Comparison of ENCODE assay signal across 19 cellular contexts in the genomic region with DNA sequence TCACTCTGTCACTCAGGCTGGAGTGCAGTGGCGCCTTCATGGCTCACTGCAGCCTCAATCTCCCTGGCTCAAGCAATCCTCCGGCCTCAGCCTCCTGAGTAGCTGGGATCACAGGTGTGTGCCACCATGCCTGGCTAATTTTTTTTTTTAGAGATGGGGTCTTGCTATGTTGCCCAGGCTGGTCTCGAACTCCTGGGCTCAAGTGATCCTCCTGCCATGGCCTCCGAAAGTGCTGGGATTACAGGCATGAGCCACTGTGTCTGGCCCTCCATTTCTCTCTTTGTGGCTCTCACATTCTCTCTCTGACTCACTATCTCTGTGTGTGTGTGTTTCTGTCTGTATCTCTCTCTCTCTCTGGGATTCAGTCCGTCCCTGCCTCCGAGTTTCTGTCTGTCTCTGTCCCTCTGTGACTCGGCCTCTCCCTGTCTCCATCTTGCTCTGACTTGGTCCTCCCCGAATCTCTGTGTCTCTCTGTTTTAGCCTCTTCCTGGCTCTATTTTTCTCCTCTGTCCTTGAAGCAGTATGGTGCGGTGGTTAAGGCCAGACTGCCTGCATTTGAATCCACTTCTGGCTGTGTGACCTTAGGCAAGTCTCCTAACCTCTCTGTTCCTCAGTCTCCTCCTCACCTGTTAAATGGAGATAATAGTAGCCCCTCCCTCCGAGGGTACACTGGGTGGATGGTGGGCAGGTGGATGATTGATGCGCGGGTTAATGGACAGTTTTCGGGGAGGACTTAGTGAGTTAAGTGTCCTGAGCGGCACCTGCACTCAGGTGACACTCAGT. TPM values are rescaled to one million over a fixed set of nuclear protein-coding genes. Genes with fewer than 3 reads are reported as not detected.
DNase-seq lines count a peak whose midpoint lies in the region; ATAC-seq, FAIRE-seq and TF ChIP-seq lines count a peak whose summit lies in the region.
"Had no signal": no experiment of that assay in that cellular context is flagged by ENCODE, and none has a peak within 500 bp of the region (broad histone marks: within the 10 kb centered on the region; RNA-seq: fewer than 3 reads in every experiment).

No MANE protein-coding gene starts in this region.

- DNase-seq in A549 (ENCODE audit: low read depth in 1 of 2, low spot score in 1 of 2), result no peak
- no peak for DNase-seq in GM23338 (ENCODE audit: low spot score)
- no peak for DNase-seq in WTC11 (ENCODE audit: low spot score)
- peak; percentile 3 for DNase-seq in lower lobe of right lung
- DNase-seq in LoVo (ENCODE audit: low spot score), result no peak
- no peak for DNase-seq in SW480 (ENCODE audit: low spot score)
- no peak for DNase-seq in CD4-positive, alpha-beta T cell
- DNase-seq: 8988T; ACHN; Calu3; CD4-positive, CD25-positive, alpha-beta regulatory T cell; DMS 273 treated with DMSO at 0.1 percent for 48 hours; KG1 had no signal

- H3K4me1 Mint-ChIP-seq in GM23338 (peaks cover 10% of the 10 kb centered on the region; the same call in 2 of the 3 replicates), WTC11 (0 out of 2 replicates have a peak, but pooled peaks cover 4% of the 10 kb centered on the region)
- no peaks in the 10 kb centered on the region for H3K4me1 Mint-ChIP-seq in CD4-positive, alpha-beta T cell (ENCODE audit: low read depth)
- H3K4me1 Mint-ChIP-seq: CD4-positive, CD25-positive, alpha-beta regulatory T cell had no signal

- intact Hi-C loops in lower lobe of right lung (cut with DNase I), result no loop called here
- intact Hi-C loops in CD4-positive, alpha-beta T cell (cut with DNase I, micrococcal nuclease), result no loop called here

- TF ChIP-seq EP300 in A549 (IDR thresholded peaks at IDR 0.05), result no peak

- ATAC-seq in A549, result no peak
- ATAC-seq in GM23338, result no peak
- no peak for ATAC-seq in WTC11
- no peak for ATAC-seq in lower lobe of right lung
- ATAC-seq in HG03280 (IDR thresholded peaks at IDR 0.05; ENCODE audit: unreplicated experiment), result no peak
- ATAC-seq in CD4-positive, alpha-beta T cell (ENCODE audit: poor library complexity), result no peak
- ATAC-seq: GM12878, HCT116 had no signal

- no peak for TF ChIP-seq CTCF in A549 (IDR thresholded peaks at IDR 0.05)
- no peak for TF ChIP-seq CTCF in GM23338 (conservative IDR thresholded peaks at IDR 0.05; ENCODE audit: low read depth in 2 of 2)
- no peak for TF ChIP-seq CTCF in WTC11 (IDR thresholded peaks at IDR 0.05)
- TF ChIP-seq CTCF in lower lobe of right lung (IDR thresholded peaks at IDR 0.05), result no peak
- TF ChIP-seq CTCF in CD4-positive, alpha-beta T cell (IDR thresholded peaks at IDR 0.05), result no peak

- H3K9me3 ChIP-seq in A549, result no peaks in the 10 kb centered on the region
- no peaks in the 10 kb centered on the region for H3K9me3 ChIP-seq in lower lobe of right lung
- H3K9me3 ChIP-seq in CD4-positive, alpha-beta T cell (ENCODE audit: control insufficient read depth, low read length), result no peaks in the 10 kb centered on the region
- H3K9me3 ChIP-seq: BLaER1 treated with 17β-estradiol and CSF1 and Interleukin-3, amounts not matched to agents 10 nM and 100 nM had no signal

- H3K27ac ChIP-seq in A549, result no peak overlapping the region
- no peak overlapping the region for H3K27ac ChIP-seq in GM23338 (ENCODE audit: low read depth)
- H3K27ac ChIP-seq in lower lobe of right lung, result no peak overlapping the region
- no peak overlapping the region for H3K27ac ChIP-seq in CD4-positive, alpha-beta T cell (ENCODE audit: low read depth, low read length)
- H3K27ac ChIP-seq: BLaER1 treated with 17β-estradiol and CSF1 and Interleukin-3, amounts not matched to agents 10 nM and 100 nM had no signal

- H3K27me3 ChIP-seq in GM23338 (ENCODE audit: insufficient read depth), result no peaks in the 10 kb centered on the region; the same call in 1 of the 2 replicates
- H3K27me3 ChIP-seq in lower lobe of right lung (ENCODE audit: low read depth), result peaks cover 33% of the 10 kb centered on the region
- peaks cover 33% of the 10 kb centered on the region for H3K27me3 ChIP-seq in CD4-positive, alpha-beta T cell (ENCODE audit: control insufficient read depth, insufficient read depth, low read length)

- TF ChIP-seq POLR2A in A549 (IDR thresholded peaks at IDR 0.05; ENCODE audit: low read length), result no peak

- H3K4me3 ChIP-seq in A549 (no peak overlapping the region), GM23338 (no peak overlapping the region), lower lobe of right lung (no peak overlapping the region)
- H3K4me3 ChIP-seq: BLaER1 treated with 17β-estradiol and CSF1 and Interleukin-3, amounts not matched to agents 10 nM and 100 nM; GM12878 had no signal

- peaks cover 4% of the 10 kb centered on the region; the same call in 2 of the 3 replicates for H3K9me3 Mint-ChIP-seq in GM23338
- no peaks in the 10 kb centered on the region for H3K9me3 Mint-ChIP-seq in WTC11
- no peaks in the 10 kb centered on the region for H3K9me3 Mint-ChIP-seq in CD4-positive, alpha-beta T cell

- H4K20me1 ChIP-seq in GM23338 (replicated peaks; ENCODE audit: insufficient read depth), result no peaks in the 10 kb centered on the region

- H3K36me3 Mint-ChIP-seq in GM23338 (ENCODE audit: low read depth), result peaks cover 7% of the 10 kb centered on the region
- peaks cover 2% of the 10 kb centered on the region for H3K36me3 Mint-ChIP-seq in WTC11
- no peaks in the 10 kb centered on the region for H3K36me3 Mint-ChIP-seq in CD4-positive, alpha-beta T cell (ENCODE audit: low read depth)

- FAIRE-seq in A549 (lab: Jason Lieb, UNC), result no peak
- FAIRE-seq: GM12878, GM19239, H54 had no signal

- no peak overlapping the region for H3K27ac Mint-ChIP-seq in GM23338
- no peak overlapping the region for H3K27ac Mint-ChIP-seq in WTC11
- H3K27ac Mint-ChIP-seq in CD4-positive, alpha-beta T cell, result no peak overlapping the region
- H3K27ac Mint-ChIP-seq: CD4-positive, CD25-positive, alpha-beta regulatory T cell had no signal

- peak overlapping the region; percentile 47; the same call in 2 of the 3 replicates for H3K4me3 Mint-ChIP-seq in GM23338
- H3K4me3 Mint-ChIP-seq in WTC11, result peak overlapping the region; percentile 31; the same call in 1 of the 2 replicates
- no peak overlapping the region for H3K4me3 Mint-ChIP-seq in CD4-positive, alpha-beta T cell

- 83% methylated on average over 14 of the region's 14 CpGs for WGBS in A549 (ENCODE audit: missing lambda C conversion rate)

- H3K9me2 ChIP-seq in GM23338 (ENCODE audit: insufficient read depth), result no peaks in the 10 kb centered on the region

- no peak overlapping the region for H2AFZ ChIP-seq in GM23338

- H3K79me2 ChIP-seq in GM23338 (replicated peaks; ENCODE audit: insufficient read depth), result no peaks in the 10 kb centered on the region

- H3K4me1 ChIP-seq in A549 (no peaks in the 10 kb centered on the region), GM23338 (ENCODE audit: insufficient read depth) (peaks cover 11% of the 10 kb centered on the region), lower lobe of right lung (no peaks in the 10 kb centered on the region)
- H3K4me1 ChIP-seq: BLaER1 treated with 17β-estradiol and CSF1 and Interleukin-3, amounts not matched to agents 10 nM and 100 nM had no signal

- H3K36me3 ChIP-seq in GM23338 (ENCODE audit: insufficient read depth), result no peaks in the 10 kb centered on the region; the same call in 1 of the 2 replicates
- H3K36me3 ChIP-seq in lower lobe of right lung, result no peaks in the 10 kb centered on the region
- H3K36me3 ChIP-seq: BLaER1 treated with 17β-estradiol and CSF1 and Interleukin-3, amounts not matched to agents 10 nM and 100 nM had no signal

- POLR2A ChIA-PET in A549 (lab: Yijun Ruan, JAX), result no interaction called here
- POLR2A ChIA-PET in WTC11 (lab: Charles Lee), result no interaction called here
- POLR2A ChIA-PET in CD4-positive, alpha-beta T cell (lab: Charles Lee), result no interaction called here

- TF ChIP-seq RAD21 in A549 (conservative IDR thresholded peaks at IDR 0.05 in 1 of 2, IDR thresholded peaks at IDR 0.05 in 1 of 2), result no peak

- H3K27me3 Mint-ChIP-seq in GM23338 (ENCODE audit: insufficient read depth, low read depth, poor library complexity) (peaks cover 31% of the 10 kb centered on the region), WTC11 (ENCODE audit: low read depth) (peaks cover 14% of the 10 kb centered on the region)
- H3K27me3 Mint-ChIP-seq in CD4-positive, alpha-beta T cell, result peaks cover 60% of the 10 kb centered on the region

- H3F3A ChIP-seq in GM23338 (replicated peaks; ENCODE audit: low read depth), result peaks cover 3% of the 10 kb centered on the region; the same call in 1 of the 2 replicates

- CTCF ChIA-PET in A549 (lab: Yijun Ruan, JAX) (no interaction called here), WTC11 (lab: Charles Lee) (no interaction called here)
- CTCF ChIA-PET in CD4-positive, alpha-beta T cell (lab: Charles Lee), result no interaction called here

- H3K4me2 ChIP-seq in A549 (no peak overlapping the region), GM23338 (no peak overlapping the region)
- H3K4me2 ChIP-seq: BLaER1 treated with 17β-estradiol and CSF1 and Interleukin-3, amounts not matched to agents 10 nM and 100 nM had no signal

TF ChIP-seq in A549, 52 proteins besides CTCF, POLR2A, EP300 and RAD21 (continues in another document):
- peak; percentile 70 for TF ChIP-seq ZFP36 (IDR thresholded peaks at IDR 0.05; ENCODE audit: borderline replicate concordance, partially characterized antibody)

TF ChIP-seq in WTC11, 78 proteins besides CTCF, POLR2A, EP300 and RAD21:
- TF ChIP-seq ZNF121 (CRISPR knock-in tag; IDR thresholded peaks at IDR 0.05) (peak; percentile 79; the same call in 1 of the 2 replicates), FOXJ3 (CRISPR knock-in tag; IDR thresholded peaks at IDR 0.05; ENCODE audit: borderline replicate concordance) (no peak)

RNA-seq across cellular contexts. Expression of gene MEIS3, which starts 11.0 kb away (rescaled TPM):
- polyA plus RNA-seq in A549 (2011; rRNA removed) (16.5 and 19.2 TPM in 2 replicates), A549 (2017; fragmentation: RNase III; extraction: RNeasy Plus Mini Kit Qiagen cat#74134 plus additional on column Dnase treatment) (21.8 to 31.4 TPM (median 27.1 TPM) in 3 replicates), GM23338 (2016; fragmentation: Nextera tagmentation; extraction: Ambion mirVana) (20.6 and 20.8 TPM in 2 replicates)
- 18.7 and 23.4 TPM in 2 replicates for polyA plus RNA-seq in A549 (2012; cell fraction: cytosol; rRNA removed)
- 44.0 and 54.8 TPM in 2 replicates for polyA plus RNA-seq in A549 (2012; cell fraction: nucleus; rRNA removed)
- polyA minus RNA-seq in A549 (2011; rRNA and poly(A)+ RNA removed), result 26.1 and 39.1 TPM in 2 replicates
- 33.7 and 40.7 TPM in 2 replicates for total RNA-seq in GM23338 (2014; rRNA removed; shearing (Covaris generic))
- total RNA-seq in WTC11 (2021) (38.5 to 51.1 TPM (median 48.4 TPM) in 3 replicates), lower lobe of right lung (5.3 TPM)
- total RNA-seq in CD4-positive, alpha-beta T cell, result under 1 TPM in 1 of 2 experiments, not detected in 1; 0.47 TPM
- total RNA-seq: CD4-positive, CD25-positive, alpha-beta regulatory T cell; GM12878 had no signal

RNA-seq across cellular contexts. Expression of gene DHX34, which starts 59.2 kb away (rescaled TPM):
- polyA plus RNA-seq in A549 (2011; rRNA removed) (12.4 and 14.4 TPM in 2 replicates), A549 (2017; fragmentation: RNase III; extraction: RNeasy Plus Mini Kit Qiagen cat#74134 plus additional on column Dnase treatment) (23.1 to 24.5 TPM (median 23.4 TPM) in 3 replicates), GM23338 (2016; fragmentation: Nextera tagmentation; extraction: Ambion mirVana) (16.3 and 16.7 TPM in 2 replicates)
- polyA plus RNA-seq in A549 (2012; cell fraction: cytosol; rRNA removed), result 32.0 and 39.6 TPM in 2 replicates
- polyA plus RNA-seq in A549 (2012; cell fraction: nucleus; rRNA removed), result 108 and 153 TPM in 2 replicates
- polyA minus RNA-seq in A549 (2011; rRNA and poly(A)+ RNA removed), result 20.8 and 26.6 TPM in 2 replicates
- total RNA-seq in GM23338 (2014; rRNA removed; shearing (Covaris generic)), result 42.8 and 50.1 TPM in 2 replicates
- total RNA-seq in WTC11 (2021) (35.6 to 36.5 TPM (median 35.6 TPM) in 3 replicates), lower lobe of right lung (14.5 TPM)
- total RNA-seq in CD4-positive, alpha-beta T cell, result 1 to 10 TPM; 6.8 to 8.2 TPM
